In genomic region chr4:38905657-38906398, GRCh38 we compare ENCODE assay signal across 1 cellular context.
TF ChIP-seq lines count a peak whose summit lies in the region.

No MANE protein-coding gene starts in this region.

TF ChIP-seq in GM23338, 12 proteins besides CTCF, POLR2A, EP300 and RAD21 (continued from another document):
- TF ChIP-seq REST (IDR thresholded peaks at IDR 0.05; ENCODE audit: unreplicated experiment) (no peak), STAT1 (IDR thresholded peaks at IDR 0.05; ENCODE audit: unreplicated experiment) (no peak), EZH2 (IDR thresholded peaks at IDR 0.05; ENCODE audit: low read depth, unreplicated experiment) (no peak), ZNF114 (CRISPR knock-in tag; IDR thresholded peaks at IDR 0.05) (no peak), ETS1 (IDR thresholded peaks at IDR 0.05) (no peak), CREB1 (CRISPR knock-in tag; IDR thresholded peaks at IDR 0.05; ENCODE audit: low read depth) (no peak), ZNF331 (CRISPR knock-in tag; IDR thresholded peaks at IDR 0.05; ENCODE audit: low read depth) (no peak), POLR2AphosphoS5 (IDR thresholded peaks at IDR 0.05; ENCODE audit: low read depth) (no peak)
- TF ChIP-seq, protein P1, sequence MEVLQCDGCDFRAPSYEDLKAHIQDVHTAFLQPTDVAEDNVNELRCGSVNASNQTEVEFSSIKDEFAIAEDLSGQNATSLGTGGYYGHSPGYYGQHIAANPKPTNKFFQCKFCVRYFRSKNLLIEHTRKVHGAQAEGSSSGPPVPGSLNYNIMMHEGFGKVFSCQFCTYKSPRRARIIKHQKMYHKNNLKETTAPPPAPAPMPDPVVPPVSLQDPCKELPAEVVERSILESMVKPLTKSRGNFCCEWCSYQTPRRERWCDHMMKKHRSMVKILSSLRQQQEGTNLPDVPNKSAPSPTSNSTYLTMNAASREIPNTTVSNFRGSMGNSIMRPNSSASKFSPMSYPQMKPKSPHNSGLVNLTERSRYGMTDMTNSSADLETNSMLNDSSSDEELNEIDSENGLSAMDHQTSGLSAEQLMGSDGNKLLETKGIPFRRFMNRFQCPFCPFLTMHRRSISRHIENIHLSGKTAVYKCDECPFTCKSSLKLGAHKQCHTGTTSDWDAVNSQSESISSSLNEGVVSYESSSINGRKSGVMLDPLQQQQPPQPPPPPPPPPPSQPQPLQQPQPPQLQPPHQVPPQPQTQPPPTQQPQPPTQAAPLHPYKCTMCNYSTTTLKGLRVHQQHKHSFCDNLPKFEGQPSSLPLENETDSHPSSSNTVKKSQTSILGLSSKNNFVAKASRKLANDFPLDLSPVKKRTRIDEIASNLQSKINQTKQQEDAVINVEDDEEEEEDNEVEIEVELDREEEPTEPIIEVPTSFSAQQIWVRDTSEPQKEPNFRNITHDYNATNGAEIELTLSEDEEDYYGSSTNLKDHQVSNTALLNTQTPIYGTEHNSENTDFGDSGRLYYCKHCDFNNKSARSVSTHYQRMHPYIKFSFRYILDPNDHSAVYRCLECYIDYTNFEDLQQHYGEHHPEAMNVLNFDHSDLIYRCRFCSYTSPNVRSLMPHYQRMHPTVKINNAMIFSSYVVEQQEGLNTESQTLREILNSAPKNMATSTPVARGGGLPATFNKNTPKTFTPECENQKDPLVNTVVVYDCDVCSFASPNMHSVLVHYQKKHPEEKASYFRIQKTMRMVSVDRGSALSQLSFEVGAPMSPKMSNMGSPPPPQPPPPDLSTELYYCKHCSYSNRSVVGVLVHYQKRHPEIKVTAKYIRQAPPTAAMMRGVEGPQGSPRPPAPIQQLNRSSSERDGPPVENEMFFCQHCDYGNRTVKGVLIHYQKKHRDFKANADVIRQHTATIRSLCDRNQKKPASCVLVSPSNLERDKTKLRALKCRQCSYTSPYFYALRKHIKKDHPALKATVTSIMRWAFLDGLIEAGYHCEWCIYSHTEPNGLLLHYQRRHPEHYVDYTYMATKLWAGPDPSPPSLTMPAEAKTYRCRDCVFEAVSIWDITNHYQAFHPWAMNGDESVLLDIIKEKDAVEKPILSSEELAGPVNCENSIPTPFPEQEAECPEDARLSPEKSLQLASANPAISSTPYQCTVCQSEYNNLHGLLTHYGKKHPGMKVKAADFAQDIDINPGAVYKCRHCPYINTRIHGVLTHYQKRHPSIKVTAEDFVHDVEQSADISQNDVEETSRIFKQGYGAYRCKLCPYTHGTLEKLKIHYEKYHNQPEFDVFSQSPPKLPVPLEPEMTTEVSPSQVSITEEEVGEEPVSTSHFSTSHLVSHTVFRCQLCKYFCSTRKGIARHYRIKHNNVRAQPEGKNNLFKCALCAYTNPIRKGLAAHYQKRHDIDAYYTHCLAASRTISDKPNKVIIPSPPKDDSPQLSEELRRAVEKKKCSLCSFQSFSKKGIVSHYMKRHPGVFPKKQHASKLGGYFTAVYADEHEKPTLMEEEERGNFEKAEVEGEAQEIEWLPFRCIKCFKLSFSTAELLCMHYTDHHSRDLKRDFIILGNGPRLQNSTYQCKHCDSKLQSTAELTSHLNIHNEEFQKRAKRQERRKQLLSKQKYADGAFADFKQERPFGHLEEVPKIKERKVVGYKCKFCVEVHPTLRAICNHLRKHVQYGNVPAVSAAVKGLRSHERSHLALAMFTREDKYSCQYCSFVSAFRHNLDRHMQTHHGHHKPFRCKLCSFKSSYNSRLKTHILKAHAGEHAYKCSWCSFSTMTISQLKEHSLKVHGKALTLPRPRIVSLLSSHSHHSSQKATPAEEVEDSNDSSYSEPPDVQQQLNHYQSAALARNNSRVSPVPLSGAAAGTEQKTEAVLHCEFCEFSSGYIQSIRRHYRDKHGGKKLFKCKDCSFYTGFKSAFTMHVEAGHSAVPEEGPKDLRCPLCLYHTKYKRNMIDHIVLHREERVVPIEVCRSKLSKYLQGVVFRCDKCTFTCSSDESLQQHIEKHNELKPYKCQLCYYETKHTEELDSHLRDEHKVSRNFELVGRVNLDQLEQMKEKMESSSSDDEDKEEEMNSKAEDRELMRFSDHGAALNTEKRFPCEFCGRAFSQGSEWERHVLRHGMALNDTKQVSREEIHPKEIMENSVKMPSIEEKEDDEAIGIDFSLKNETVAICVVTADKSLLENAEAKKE (CRISPR knock-in tag; IDR thresholded peaks at IDR 0.05), result no peak
